33 cellular contexts compared by ENCODE assay signal in the genomic region with DNA sequence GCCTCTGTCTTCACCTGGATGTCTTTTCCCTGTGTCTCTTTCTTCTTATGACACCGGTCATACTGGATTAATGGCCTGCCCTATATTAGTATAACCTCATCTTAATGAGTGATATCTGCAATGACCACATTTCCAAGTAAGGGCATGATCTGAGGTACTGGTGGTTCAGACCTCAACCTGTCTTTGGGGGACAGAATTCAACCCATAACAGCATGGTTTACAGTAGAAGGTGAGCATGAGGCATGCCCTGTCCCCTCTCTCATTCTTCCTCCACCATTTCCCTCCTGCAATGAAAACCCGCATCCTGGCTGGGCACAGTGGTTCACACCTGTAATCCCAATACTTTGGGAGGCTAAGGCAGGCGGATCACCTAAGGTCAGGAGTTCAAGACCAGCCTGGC. TPM values are rescaled to one million over a fixed set of nuclear protein-coding genes. Genes with fewer than 3 reads are reported as not detected.
"Had no signal": no experiment of that assay in that cellular context is flagged by ENCODE, and none has a peak within 500 bp of the region (broad histone marks: within the 10 kb centered on the region; RNA-seq: fewer than 3 reads in every experiment).

No MANE protein-coding gene starts in this region.

- H3K36me3 Mint-ChIP-seq: activated naive CD4-positive, alpha-beta T cell treated with anti-CD3 and anti-CD28 coated beads, Interleukin-2, amount 50 U/mL, for 24 hours; stimulated activated naive B cell treated with anti-CD40 and anti-IgM and Interleukin-4, amounts not matched to agents 10 μg/mL and 1 μg/mL and 100 μg/mL, for 72 hours had no signal

- H3K9me3 Mint-ChIP-seq: activated naive CD4-positive, alpha-beta T cell treated with anti-CD3 and anti-CD28 coated beads, Interleukin-2, amount 50 U/mL, for 24 hours; activated naive CD8-positive, alpha-beta T cell treated with anti-CD3 and anti-CD28 coated beads, Interleukin-2, amount 50 U/mL, for 24 hours; activated T-cell treated with anti-CD3 and anti-CD28 coated beads, Interleukin-2, amount 50 U/mL, for 24 hours; activated T-helper 2 cell treated with anti-CD3 and anti-CD28 coated beads, Interferon-gamma antibody, Interleukin-2, Interleukin-4, amounts not matched to agents 10 μg/mL and 5 μg/mL and 100 μg/mL, durations not matched to agents 14 hours and 24 hours and 36 hours; nephron; stimulated activated naive B cell treated with anti-CD40 and anti-IgM and Interleukin-4, amounts not matched to agents 10 μg/mL and 1 μg/mL and 100 μg/mL, for 72 hours had no signal

- H3K4me3 ChIP-seq: gastroesophageal sphincter, ovary, right lobe of liver, skin epidermis, stomach, thyroid gland, upper lobe of right lung had no signal

- H3K4me3 Mint-ChIP-seq: activated naive CD8-positive, alpha-beta T cell treated with anti-CD3 and anti-CD28 coated beads, Interleukin-2, amount 50 U/mL, for 24 hours; activated T-cell treated with anti-CD3 and anti-CD28 coated beads, Interleukin-2, amount 50 U/mL, for 24 hours; stimulated activated naive B cell treated with anti-CD40 and anti-IgM and Interleukin-4, amounts not matched to agents 10 μg/mL and 1 μg/mL and 100 μg/mL, for 72 hours had no signal

- H3K27me3 ChIP-seq: ovary, right lobe of liver had no signal

- H3K27ac Mint-ChIP-seq: activated naive CD8-positive, alpha-beta T cell treated with anti-CD3 and anti-CD28 coated beads, Interleukin-2, amount 50 U/mL, for 24 hours; activated T-cell treated with anti-CD3 and anti-CD28 coated beads, Interleukin-2, amount 50 U/mL, for 24 hours; activated T-helper 2 cell treated with anti-CD3 and anti-CD28 coated beads, Interferon-gamma antibody, Interleukin-2, Interleukin-4, amounts not matched to agents 10 μg/mL and 5 μg/mL and 100 μg/mL, durations not matched to agents 14 hours and 24 hours and 36 hours; nephron; progenitor cell of endocrine pancreas; stimulated activated naive B cell treated with anti-CD40 and anti-IgM and Interleukin-4, amounts not matched to agents 10 μg/mL and 1 μg/mL and 100 μg/mL, for 72 hours had no signal

- ATAC-seq: activated naive CD8-positive, alpha-beta T cell treated with anti-CD3 and anti-CD28 coated beads, Interleukin-2, amount 50 U/mL, for 24 hours; gastroesophageal sphincter; left cardiac atrium; left ventricle myocardium superior; right lobe of liver; stimulated activated naive B cell treated with anti-CD40 and anti-IgM and Interleukin-4, amounts not matched to agents 10 μg/mL and 1 μg/mL and 100 μg/mL, for 72 hours; upper lobe of right lung had no signal

- H3K27me3 Mint-ChIP-seq: activated naive CD4-positive, alpha-beta T cell treated with anti-CD3 and anti-CD28 coated beads, Interleukin-2, amount 50 U/mL, for 24 hours; stimulated activated naive B cell treated with anti-CD40 and anti-IgM and Interleukin-4, amounts not matched to agents 10 μg/mL and 1 μg/mL and 100 μg/mL, for 72 hours had no signal

- H3K9me3 ChIP-seq: gastroesophageal sphincter, neutrophil, ovary, right lobe of liver, stomach, thyroid gland, upper lobe of right lung had no signal

- DNase-seq: activated CD4-positive, alpha-beta T cell treated with anti-CD3 and anti-CD28 coated beads for 4 hours; activated CD4-positive, alpha-beta T cell treated with anti-CD3 and anti-CD28 coated beads, Interleukin-2, amount 50 U/mL, for 4 hours; activated CD8-positive, alpha-beta memory T cell treated with anti-CD3 and anti-CD28 coated beads, Interleukin-2, amount 50 U/mL, for 4 hours; activated naive CD8-positive, alpha-beta T cell treated with anti-CD3 and anti-CD28 coated beads, Interleukin-2, amount 50 U/mL, for 24 hours; activated T-cell treated with anti-CD3 and anti-CD28 coated beads, Interleukin-2, amount 50 U/mL, for 24 hours; amygdala; caudate nucleus; hippocampal formation; left cardiac atrium; left ventricle myocardium superior; mammary epithelial cell; midbrain; ovary; right lobe of liver; stimulated activated CD4-positive, alpha-beta T cell treated with anti-CD3 and anti-CD28 coated beads, Interleukin-4, amount 100 ng/mL, for 24 hours; stimulated activated naive B cell treated with anti-CD40 and anti-IgM and Interleukin-4, amounts not matched to agents 10 μg/mL and 1 μg/mL and 100 μg/mL, for 72 hours; stomach; T-helper 1 cell; thyroid gland; upper lobe of right lung had no signal

- H3K36me3 ChIP-seq: gastroesophageal sphincter, neutrophil, ovary, right lobe of liver, stomach, thyroid gland, upper lobe of right lung had no signal

- H3K27ac ChIP-seq: gastroesophageal sphincter, neutrophil, ovary, right lobe of liver, skin epidermis, stomach, thyroid gland, upper lobe of right lung had no signal

RNA-seq across cellular contexts. Expression of a gene that starts 2.8 kb away (rescaled TPM):
- total RNA-seq: endothelial cell of umbilical vein, fibroblast of villous mesenchyme, mammary epithelial cell had no signal
- polyA plus RNA-seq: mammary epithelial cell had no signal

RNA-seq across cellular contexts. Expression of a gene that starts 21.5 kb away (rescaled TPM):
- total RNA-seq: activated CD8-positive, alpha-beta memory T cell treated with anti-CD3 and anti-CD28 coated beads for 36 hours; activated T-helper 2 cell treated with anti-CD3 and anti-CD28 coated beads, Interferon-gamma antibody, Interleukin-2, Interleukin-4, amounts not matched to agents 10 μg/mL and 5 μg/mL and 100 μg/mL, durations not matched to agents 14 hours and 24 hours and 36 hours; endothelial cell of umbilical vein; fibroblast of lung; fibroblast of villous mesenchyme; left ventricle myocardium superior; mammary epithelial cell; progenitor cell of endocrine pancreas; renal cortical epithelial cell; thyroid gland had no signal
- polyA plus RNA-seq: endothelial cell of umbilical vein, fibroblast of lung, keratinocyte, mammary epithelial cell had no signal
